Comparison of ENCODE assay signal across 11 cellular contexts in the genomic region with DNA sequence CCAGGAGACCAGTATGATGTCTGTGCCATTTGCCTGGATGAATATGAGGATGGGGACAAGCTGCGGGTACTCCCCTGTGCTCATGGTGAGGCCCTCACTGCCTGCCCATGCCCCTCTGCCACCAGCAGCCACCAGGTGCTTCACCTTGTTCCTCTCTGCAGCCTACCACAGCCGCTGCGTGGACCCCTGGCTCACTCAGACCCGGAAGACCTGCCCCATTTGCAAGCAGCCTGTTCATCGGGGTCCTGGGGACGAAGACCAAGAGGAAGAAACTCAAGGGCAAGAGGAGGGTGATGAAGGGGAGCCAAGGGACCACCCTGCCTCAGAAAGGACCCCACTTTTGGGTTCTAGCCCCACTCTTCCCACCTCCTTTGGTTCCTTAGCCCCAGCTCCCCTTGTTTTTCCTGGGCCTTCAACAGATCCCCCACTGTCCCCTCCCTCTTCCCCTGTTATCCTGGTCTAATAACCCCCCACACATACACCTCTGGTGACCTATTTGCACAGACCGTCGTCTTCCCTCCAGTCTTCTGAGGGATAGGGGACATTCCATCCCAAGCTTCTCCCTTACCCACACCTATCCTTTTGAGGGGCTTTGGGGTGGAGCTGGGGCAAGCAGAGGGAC. TPM values are rescaled to one million over a fixed set of nuclear protein-coding genes. Genes with fewer than 3 reads are reported as not detected.
A peak's percentile ranks its signal among the peaks of the same experiment; 100 is the strongest.
DNase-seq lines count a peak whose midpoint lies in the region; TF ChIP-seq lines count a peak whose summit lies in the region.
"Had no signal": no experiment of that assay in that cellular context is flagged by ENCODE, and none has a peak within 500 bp of the region (broad histone marks: within the 10 kb centered on the region; RNA-seq: fewer than 3 reads in every experiment).

No MANE protein-coding gene starts in this region.

- peak overlapping the region; percentile 100 for H3K27ac ChIP-seq in 22Rv1
- peak overlapping the region; percentile 93 to 97 for H3K27ac ChIP-seq in ascending aorta

- H3K27me3 Mint-ChIP-seq in IgD-negative memory B cell, result no peaks in the 10 kb centered on the region

- H3K27ac Mint-ChIP-seq in IgD-negative memory B cell, result peak overlapping the region; percentile 16 to 97 (median 90)

- H3K4me3 Mint-ChIP-seq in IgD-negative memory B cell, result peak overlapping the region; percentile 79 to 97 (median 94)

- H3K4me1 Mint-ChIP-seq in IgD-negative memory B cell, result peaks cover 41 to 54% (median 42%) of the 10 kb centered on the region in 3 donors

- H3K36me3 ChIP-seq in ascending aorta (peaks cover 32 to 49% of the 10 kb centered on the region in 2 donors), mucosa of stomach (ENCODE audit: control insufficient read depth, insufficient read depth, low read length) (peaks cover 5% of the 10 kb centered on the region)

- H3K4me1 ChIP-seq in ascending aorta, result peaks cover 20 to 37% of the 10 kb centered on the region in 2 donors
- H3K4me1 ChIP-seq in mucosa of stomach (ENCODE audit: control insufficient read depth, insufficient read depth, low read length), result peaks cover 41% of the 10 kb centered on the region

- H3K27me3 ChIP-seq in ascending aorta, result no peaks in the 10 kb centered on the region
- H3K27me3 ChIP-seq in mucosa of stomach (ENCODE audit: control insufficient read depth, insufficient read depth, low read length), result no peaks in the 10 kb centered on the region

- intact Hi-C loops in ascending aorta (cut with DNase I), result loop anchor here (5.0 kb wide), 1 partner anchor 43 kb away; a partner anchor contains a TSS

- DNase-seq in ascending aorta (ENCODE audit: low spot score in 2 of 2) (no peak), iPS-NIHi7 (ENCODE audit: extremely low spot score) (no peak), islet precursor cell (no peak), amniotic stem cell (lab: John Stamatoyannopoulos, UW) (no peak), NCI-H2107 (lab: John Stamatoyannopoulos, UW) (no peak)
- DNase-seq: NCI-H510A treated with DMSO at 0.1 percent for 48 hours had no signal

- TF ChIP-seq CTCF in 22Rv1 (IDR thresholded peaks at IDR 0.05) (no peak), ascending aorta (IDR thresholded peaks at IDR 0.05) (no peak)

- H3K9me3 Mint-ChIP-seq in IgD-negative memory B cell, result no peaks in the 10 kb centered on the region

- H3K4me3 ChIP-seq in ascending aorta (peak overlapping the region; percentile 28 to 94), mucosa of stomach (ENCODE audit: low read length) (peak overlapping the region; percentile 21)

- no peaks in the 10 kb centered on the region for H3K9me3 ChIP-seq in ascending aorta
- H3K9me3 ChIP-seq in mucosa of stomach (ENCODE audit: control insufficient read depth, low read length), result no peaks in the 10 kb centered on the region

- H3K9ac ChIP-seq in mucosa of stomach (ENCODE audit: low read length), result peak overlapping the region; percentile 42

- peaks cover 5% of the 10 kb centered on the region for H3K36me3 Mint-ChIP-seq in IgD-negative memory B cell

RNA-seq across cellular contexts. Expression of a gene that starts 3.7 kb away (rescaled TPM):
- 1,903 TPM for polyA plus RNA-seq in IgD-negative memory B cell
- 1,046 TPM for total RNA-seq in ascending aorta

RNA-seq across cellular contexts. Expression of a gene that starts 4.6 kb away (rescaled TPM):
- polyA plus RNA-seq in IgD-negative memory B cell, result 27.3 TPM
- 164 TPM for total RNA-seq in ascending aorta

RNA-seq across cellular contexts. Expression of a gene that starts 4.8 kb away (rescaled TPM):
- polyA plus RNA-seq in IgD-negative memory B cell, result 70.9 TPM
- total RNA-seq in ascending aorta, result 56.2 TPM

RNA-seq across cellular contexts. Expression of a gene that starts 6.3 kb away (rescaled TPM):
- polyA plus RNA-seq in IgD-negative memory B cell, result 3.1 TPM
- not detected for total RNA-seq in ascending aorta

RNA-seq across cellular contexts. Expression of a gene that starts 12.6 kb away (rescaled TPM):
- polyA plus RNA-seq in IgD-negative memory B cell, result 0.26 TPM
- not detected for total RNA-seq in ascending aorta
- total RNA-seq: glomerular endothelial cell, ureter had no signal
